1 cellular context compared by ENCODE assay signal in genomic region chr11:589798-590197, GRCh38.
TF ChIP-seq lines count a peak whose summit lies in the region.

No MANE protein-coding gene starts in this region.

TF ChIP-seq in HepG2, 621 proteins besides CTCF, POLR2A, EP300 and RAD21:
- TF ChIP-seq RBFOX2 (IDR thresholded peaks at IDR 0.05; ENCODE audit: low read depth, low read length) (peak; percentile 49; the same call in 1 of the 2 replicates), TFDP1 (CRISPR knock-in tag; IDR thresholded peaks at IDR 0.05; ENCODE audit: borderline replicate concordance) (no peak), ZNF782 (CRISPR knock-in tag; IDR thresholded peaks at IDR 0.05; ENCODE audit: borderline replicate concordance) (no peak), TARDBP (CRISPR knock-in tag; IDR thresholded peaks at IDR 0.05) (no peak), SOX5 (CRISPR knock-in tag; IDR thresholded peaks at IDR 0.05; ENCODE audit: borderline replicate concordance) (no peak), SIX1 (CRISPR knock-in tag; IDR thresholded peaks at IDR 0.05; ENCODE audit: borderline replicate concordance) (no peak), ZNF44 (CRISPR knock-in tag; IDR thresholded peaks at IDR 0.05) (no peak), NFIC (IDR thresholded peaks at IDR 0.05; ENCODE audit: low read length) (no peak), AGO2 (optimal IDR thresholded peaks at IDR 0.05; ENCODE audit: low read depth, low read length) (peak; percentile 93), ATF3 (CRISPR knock-in tag; IDR thresholded peaks at IDR 0.05) (no peak), ZNF710 (CRISPR knock-in tag; IDR thresholded peaks at IDR 0.05; ENCODE audit: borderline replicate concordance) (no peak), ZNF660 (CRISPR knock-in tag; IDR thresholded peaks at IDR 0.05; ENCODE audit: borderline replicate concordance, low read depth) (no peak), ZNF564 (CRISPR knock-in tag; IDR thresholded peaks at IDR 0.05) (no peak), ZNF777 (CRISPR knock-in tag; IDR thresholded peaks at IDR 0.05) (no peak), HNRNPL (IDR thresholded peaks at IDR 0.05; ENCODE audit: low read depth, low read length) (peak; percentile 48; the same call in 1 of the 2 replicates), JUND (CRISPR knock-in tag; IDR thresholded peaks at IDR 0.05) (no peak), SATB2 (CRISPR knock-in tag; IDR thresholded peaks at IDR 0.05) (no peak)
- TF ChIP-seq, protein P1, sequence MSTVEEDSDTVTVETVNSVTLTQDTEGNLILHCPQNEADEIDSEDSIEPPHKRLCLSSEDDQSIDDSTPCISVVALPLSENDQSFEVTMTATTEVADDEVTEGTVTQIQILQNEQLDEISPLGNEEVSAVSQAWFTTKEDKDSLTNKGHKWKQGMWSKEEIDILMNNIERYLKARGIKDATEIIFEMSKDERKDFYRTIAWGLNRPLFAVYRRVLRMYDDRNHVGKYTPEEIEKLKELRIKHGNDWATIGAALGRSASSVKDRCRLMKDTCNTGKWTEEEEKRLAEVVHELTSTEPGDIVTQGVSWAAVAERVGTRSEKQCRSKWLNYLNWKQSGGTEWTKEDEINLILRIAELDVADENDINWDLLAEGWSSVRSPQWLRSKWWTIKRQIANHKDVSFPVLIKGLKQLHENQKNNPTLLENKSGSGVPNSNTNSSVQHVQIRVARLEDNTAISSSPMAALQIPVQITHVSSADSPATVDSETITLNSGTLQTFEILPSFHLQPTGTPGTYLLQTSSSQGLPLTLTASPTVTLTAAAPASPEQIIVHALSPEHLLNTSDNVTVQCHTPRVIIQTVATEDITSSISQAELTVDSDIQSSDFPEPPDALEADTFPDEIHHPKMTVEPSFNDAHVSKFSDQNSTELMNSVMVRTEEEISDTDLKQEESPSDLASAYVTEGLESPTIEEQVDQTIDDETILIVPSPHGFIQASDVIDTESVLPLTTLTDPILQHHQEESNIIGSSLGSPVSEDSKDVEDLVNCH (CRISPR knock-in tag; IDR thresholded peaks at IDR 0.05) = no peak
- TF ChIP-seq, protein P2, sequence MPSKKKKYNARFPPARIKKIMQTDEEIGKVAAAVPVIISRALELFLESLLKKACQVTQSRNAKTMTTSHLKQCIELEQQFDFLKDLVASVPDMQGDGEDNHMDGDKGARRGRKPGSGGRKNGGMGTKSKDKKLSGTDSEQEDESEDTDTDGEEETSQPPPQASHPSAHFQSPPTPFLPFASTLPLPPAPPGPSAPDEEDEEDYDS (CRISPR knock-in tag; IDR thresholded peaks at IDR 0.05) = no peak
TF ChIP-seq in HepG2: peak in this region for 3.
